ENCODE assay signal across 8 cellular contexts in the genomic region with DNA sequence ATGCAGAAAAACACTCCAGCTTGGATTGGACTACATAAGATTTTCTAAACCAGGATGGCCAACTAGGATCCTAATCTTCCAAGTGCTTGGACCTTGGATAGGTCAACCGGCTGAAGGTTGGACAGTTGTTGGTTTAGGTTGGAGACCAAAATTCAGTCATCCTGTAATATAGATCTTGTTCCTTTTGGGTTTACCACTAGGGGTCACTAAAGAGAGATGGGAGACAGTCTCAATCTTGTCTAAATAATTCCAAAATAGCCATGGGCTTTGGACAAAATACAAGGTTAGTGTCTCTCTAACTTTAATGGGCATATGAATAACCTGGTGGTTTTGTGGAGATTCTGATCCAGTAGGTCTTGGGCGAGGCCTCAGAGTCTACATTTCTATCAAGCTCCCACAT.
DNase-seq lines count a peak whose midpoint lies in the region; TF ChIP-seq lines count a peak whose summit lies in the region.

No MANE protein-coding gene starts in this region.

- peaks cover 16% of the 10 kb centered on the region for H3K9me3 Mint-ChIP-seq in activated CD4-positive, alpha-beta T cell treated with anti-CD3 and anti-CD28 coated beads, Interleukin-2, amount 10 ng/mL, durations not matched to agents 24 days and 14 days

- TF ChIP-seq CTCF in choroid plexus epithelial cell (conservative IDR thresholded peaks at IDR 0.05; ENCODE audit: low read depth, low read length), result peak; percentile 73

- DNase-seq in ACHN, result peak; percentile 59
- DNase-seq in GM19238 (ENCODE audit: insufficient read length, low spot score), result peak; percentile 23
- DNase-seq in NCI-H460 (ENCODE audit: extremely low read depth, low read depth), result peak; percentile 36
- DNase-seq in choroid plexus epithelial cell (ENCODE audit: low read depth), result peak; percentile 75
- peak; percentile 62 to 74 for DNase-seq in lung microvascular endothelial cell (ENCODE audit: low read depth in 2 of 2)
- DNase-seq in activated CD4-positive, CD25-positive, alpha-beta regulatory T cell (lab: John Stamatoyannopoulos, UW), result no peak
- no peak for DNase-seq in activated CD4-positive, alpha-beta T cell treated with anti-CD3 and anti-CD28 coated beads, Interleukin-2, amount 10 ng/mL, durations not matched to agents 24 days and 14 days
- DNase-seq in activated T-cell treated with anti-CD3 and anti-CD28 coated beads, Interleukin-2, amount 50 U/mL, for 48 hours, result no peak

- peaks cover 15% of the 10 kb centered on the region for H3K27me3 Mint-ChIP-seq in activated CD4-positive, alpha-beta T cell treated with anti-CD3 and anti-CD28 coated beads, Interleukin-2, amount 10 ng/mL, durations not matched to agents 24 days and 14 days

- no peak overlapping the region for H3K4me3 Mint-ChIP-seq in activated CD4-positive, alpha-beta T cell treated with anti-CD3 and anti-CD28 coated beads, Interleukin-2, amount 10 ng/mL, durations not matched to agents 24 days and 14 days

- intact Hi-C loops in activated CD4-positive, alpha-beta T cell treated with anti-CD3 and anti-CD28 coated beads, Interleukin-2, amount 10 ng/mL, durations not matched to agents 24 days and 14 days (cut with micrococcal nuclease), result loop anchor here (10.0 kb wide), 1 partner anchor 428 kb away; no protein-coding TSS in a partner anchor

- no peak overlapping the region for H3K4me3 ChIP-seq in choroid plexus epithelial cell (ENCODE audit: low read depth, low read length)

- in situ Hi-C loops in ACHN (cut with HindIII; ENCODE audit: low pct_ligation_motif_present, low pct_unique_long_range_greater_than_20kb, low sequenced_read_pairs), result no loop called here

- peaks cover 10% of the 10 kb centered on the region for H3K36me3 Mint-ChIP-seq in activated CD4-positive, alpha-beta T cell treated with anti-CD3 and anti-CD28 coated beads, Interleukin-2, amount 10 ng/mL, durations not matched to agents 24 days and 14 days (ENCODE audit: low read depth)

- H3K4me1 Mint-ChIP-seq in activated CD4-positive, alpha-beta T cell treated with anti-CD3 and anti-CD28 coated beads, Interleukin-2, amount 10 ng/mL, durations not matched to agents 24 days and 14 days, result peaks cover 31% of the 10 kb centered on the region

- H3K27ac Mint-ChIP-seq in activated CD4-positive, alpha-beta T cell treated with anti-CD3 and anti-CD28 coated beads, Interleukin-2, amount 10 ng/mL, durations not matched to agents 24 days and 14 days, result no peak overlapping the region

Comparison
In these comparisons a context has a peak if more than half of its experiments do, and no peak if none do; other contexts are left out.
1. DNase-seq: peak in ACHN (single experiment), GM19238 (single experiment), NCI-H460 (single experiment), choroid plexus epithelial cell (single experiment) and lung microvascular endothelial cell (2 of 2); none in activated CD4-positive, CD25-positive, alpha-beta regulatory T cell (0 of 4), activated CD4-positive, alpha-beta T cell treated with anti-CD3 and anti-CD28 coated beads, Interleukin-2, amount 10 ng/mL, durations not matched to agents 24 days and 14 days (single experiment) and activated T-cell treated with anti-CD3 and anti-CD28 coated beads, Interleukin-2, amount 50 U/mL, for 48 hours (0 of 2).